33 cellular contexts compared by ENCODE assay signal in the genomic region with DNA sequence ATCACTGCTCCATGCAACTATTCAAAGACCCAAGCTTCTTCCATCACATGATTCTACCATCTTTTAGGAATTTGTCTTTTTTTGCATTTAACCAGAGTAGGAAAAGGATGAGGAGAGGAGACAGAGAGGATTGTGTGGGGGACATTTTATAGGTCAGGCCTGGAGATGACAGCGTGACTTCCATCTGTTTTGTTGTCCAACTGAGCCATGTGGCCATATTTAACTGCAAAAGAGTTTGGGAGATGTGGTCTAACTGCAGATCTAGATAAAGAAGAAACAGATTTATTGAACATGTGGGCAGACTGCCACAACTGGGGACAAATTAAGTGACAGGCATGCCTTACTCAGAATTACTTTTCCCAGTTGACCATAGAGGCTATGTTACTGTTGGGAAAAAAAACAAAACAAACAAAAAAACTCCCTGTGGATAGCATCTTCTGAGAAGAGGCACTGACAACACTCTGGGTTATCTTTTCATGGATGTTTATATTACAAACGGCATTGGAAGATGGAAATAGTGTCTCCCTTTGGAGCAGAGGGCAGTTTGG.
"Had no signal": no experiment of that assay in that cellular context is flagged by ENCODE, and none has a peak within 500 bp of the region (broad histone marks: within the 10 kb centered on the region; RNA-seq: fewer than 3 reads in every experiment).

No MANE protein-coding gene starts in this region.

- H3K27me3 ChIP-seq: adrenal gland, body of pancreas, brain microvascular endothelial cell, breast epithelium had no signal

- H3K4me1 ChIP-seq: adrenal gland, body of pancreas had no signal

- ATAC-seq: activated CD8-positive, alpha-beta T cell treated with anti-CD3 and anti-CD28 coated beads for 36 hours; activated naive CD4-positive, alpha-beta T cell treated with anti-CD3 and anti-CD28 coated beads, Interleukin-2, amount 50 U/mL, for 72 hours; activated T-cell treated with anti-CD3 and anti-CD28 coated beads, Interleukin-2, amount 50 U/mL, for 4 hours; activated T-cell treated with anti-CD3 and anti-CD28 coated beads, Interleukin-2, amount 50 U/mL, for 72 hours; activated T-helper 17 cell treated with anti-CD3 and anti-CD28 coated beads, Interleukin-2, amount 50 U/mL, for 72 hours; body of pancreas had no signal

- H3K9me3 ChIP-seq: adrenal gland, body of pancreas, breast epithelium had no signal

- H3K36me3 ChIP-seq: adrenal gland, brain microvascular endothelial cell, breast epithelium had no signal

- H3K4me3 ChIP-seq: adrenal gland, body of pancreas, breast epithelium had no signal

- DNase-seq: activated B cell treated with CpG ODN at 0.5 μM for 24 hours; activated CD4-positive, alpha-beta memory T cell treated with anti-CD3 and anti-CD28 coated beads for 36 hours; activated CD4-positive, alpha-beta T cell treated with anti-CD3 and anti-CD28 coated beads for 4 hours; activated CD4-positive, alpha-beta T cell treated with anti-CD3 and anti-CD28 coated beads, Interleukin-2, amount 10 ng/mL, durations not matched to agents 24 days and 14 days; activated CD4-positive, alpha-beta T cell treated with anti-CD3 and anti-CD28 coated beads, Interleukin-2, amount 50 U/mL, for 1 hour; activated CD4-positive, alpha-beta T cell treated with anti-CD3 and anti-CD28 coated beads, Interleukin-2, amount 50 U/mL, for 4 hours; activated CD4-positive, CD25-positive, alpha-beta regulatory T cell treated with anti-CD3 and anti-CD28 coated beads, Interleukin-2, amount 50 U/mL, for 72 hours; activated CD8-positive, alpha-beta memory T cell treated with anti-CD3 and anti-CD28 coated beads, Interleukin-2, amount 50 U/mL, for 4 hours; activated CD8-positive, alpha-beta T cell treated with anti-CD3 and anti-CD28 coated beads for 36 hours; activated effector memory CD4-positive, alpha-beta T cell treated with anti-CD3 and anti-CD28 coated beads, Interleukin-2, amount 50 U/mL, for 16 hours; activated gamma-delta T cell treated with Interleukin-2 at 50 U/mL for 16 hours; activated naive CD4-positive, alpha-beta T cell; activated naive CD4-positive, alpha-beta T cell treated with anti-CD3 and anti-CD28 coated beads for 36 hours; activated naive CD4-positive, alpha-beta T cell treated with anti-CD3 and anti-CD28 coated beads, Interleukin-2, amount 50 U/mL, for 16 hours; activated naive CD8-positive, alpha-beta T cell treated with anti-CD3 and anti-CD28 coated beads for 36 hours; activated T-cell treated with anti-CD3 and anti-CD28 coated beads for 4 hours; activated T-cell treated with anti-CD3 and anti-CD28 coated beads, Interleukin-2, amount 50 U/mL, for 1 hour; activated T-cell treated with anti-CD3 and anti-CD28 coated beads, Interleukin-2, amount 50 U/mL, for 4 hours; activated T-cell treated with anti-CD3 and anti-CD28 coated beads, Interleukin-2, amount 50 U/mL, for 72 hours; amniotic stem cell; aorta; body of pancreas; brain microvascular endothelial cell; caudate nucleus; cerebellar nuclear complex; T-helper 1 cell; T-helper 2 cell; T-helper 9 cell had no signal

- H3K27ac ChIP-seq: body of pancreas, brain microvascular endothelial cell, VCaP had no signal
